Comparison of ENCODE assay signal across 1 cellular context in the genomic region with DNA sequence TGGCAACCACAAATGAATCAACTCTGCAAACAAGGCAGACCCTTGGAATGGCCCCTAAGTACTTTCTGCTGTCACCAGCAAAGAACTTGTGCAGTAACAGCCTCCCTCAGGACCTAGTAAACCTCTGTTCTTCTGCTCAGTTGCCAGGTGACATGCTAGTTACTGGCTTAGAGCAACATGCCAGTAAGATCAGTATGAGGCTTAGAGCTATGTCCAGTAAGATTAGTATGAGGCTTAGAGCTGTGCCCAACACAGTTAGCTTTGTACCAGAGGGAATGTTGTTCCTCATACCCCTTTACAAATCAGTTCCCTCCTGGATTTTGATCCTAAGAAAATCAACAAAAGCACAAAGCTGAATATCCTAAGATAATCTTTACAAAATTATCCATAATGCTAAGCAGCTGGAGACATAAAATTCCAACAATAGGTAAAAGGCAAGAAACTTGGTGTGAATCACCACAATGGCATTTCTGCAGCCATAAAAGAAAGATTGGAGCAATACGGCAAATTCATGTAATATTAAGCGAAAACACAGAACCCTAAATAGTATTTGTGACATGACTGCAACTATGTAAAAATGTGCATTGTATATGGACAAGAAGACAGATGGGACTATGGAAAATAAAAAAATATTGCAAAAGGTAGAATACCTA.
TF ChIP-seq lines count a peak whose summit lies in the region.

No MANE protein-coding gene starts in this region.

TF ChIP-seq in SK-N-SH treated with all-trans-retinoic acid at 6 μM for 48 hours, 23 proteins besides CTCF, POLR2A, EP300 and RAD21 (continued from another document):
- TF ChIP-seq, protein P1, sequence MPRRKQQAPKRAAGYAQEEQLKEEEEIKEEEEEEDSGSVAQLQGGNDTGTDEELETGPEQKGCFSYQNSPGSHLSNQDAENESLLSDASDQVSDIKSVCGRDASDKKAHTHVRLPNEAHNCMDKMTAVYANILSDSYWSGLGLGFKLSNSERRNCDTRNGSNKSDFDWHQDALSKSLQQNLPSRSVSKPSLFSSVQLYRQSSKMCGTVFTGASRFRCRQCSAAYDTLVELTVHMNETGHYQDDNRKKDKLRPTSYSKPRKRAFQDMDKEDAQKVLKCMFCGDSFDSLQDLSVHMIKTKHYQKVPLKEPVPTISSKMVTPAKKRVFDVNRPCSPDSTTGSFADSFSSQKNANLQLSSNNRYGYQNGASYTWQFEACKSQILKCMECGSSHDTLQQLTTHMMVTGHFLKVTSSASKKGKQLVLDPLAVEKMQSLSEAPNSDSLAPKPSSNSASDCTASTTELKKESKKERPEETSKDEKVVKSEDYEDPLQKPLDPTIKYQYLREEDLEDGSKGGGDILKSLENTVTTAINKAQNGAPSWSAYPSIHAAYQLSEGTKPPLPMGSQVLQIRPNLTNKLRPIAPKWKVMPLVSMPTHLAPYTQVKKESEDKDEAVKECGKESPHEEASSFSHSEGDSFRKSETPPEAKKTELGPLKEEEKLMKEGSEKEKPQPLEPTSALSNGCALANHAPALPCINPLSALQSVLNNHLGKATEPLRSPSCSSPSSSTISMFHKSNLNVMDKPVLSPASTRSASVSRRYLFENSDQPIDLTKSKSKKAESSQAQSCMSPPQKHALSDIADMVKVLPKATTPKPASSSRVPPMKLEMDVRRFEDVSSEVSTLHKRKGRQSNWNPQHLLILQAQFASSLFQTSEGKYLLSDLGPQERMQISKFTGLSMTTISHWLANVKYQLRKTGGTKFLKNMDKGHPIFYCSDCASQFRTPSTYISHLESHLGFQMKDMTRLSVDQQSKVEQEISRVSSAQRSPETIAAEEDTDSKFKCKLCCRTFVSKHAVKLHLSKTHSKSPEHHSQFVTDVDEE (CRISPR knock-in tag; IDR thresholded peaks at IDR 0.05): no peak
- TF ChIP-seq ZNF70 (CRISPR knock-in tag; IDR thresholded peaks at IDR 0.05) (no peak), PPARA (CRISPR knock-in tag; IDR thresholded peaks at IDR 0.05; ENCODE audit: borderline replicate concordance) (no peak)
TF ChIP-seq in SK-N-SH treated with all-trans-retinoic acid at 6 μM for 48 hours: peak in this region for 0.
